Comparison of ENCODE assay signal across 16 cellular contexts in the genomic region with DNA sequence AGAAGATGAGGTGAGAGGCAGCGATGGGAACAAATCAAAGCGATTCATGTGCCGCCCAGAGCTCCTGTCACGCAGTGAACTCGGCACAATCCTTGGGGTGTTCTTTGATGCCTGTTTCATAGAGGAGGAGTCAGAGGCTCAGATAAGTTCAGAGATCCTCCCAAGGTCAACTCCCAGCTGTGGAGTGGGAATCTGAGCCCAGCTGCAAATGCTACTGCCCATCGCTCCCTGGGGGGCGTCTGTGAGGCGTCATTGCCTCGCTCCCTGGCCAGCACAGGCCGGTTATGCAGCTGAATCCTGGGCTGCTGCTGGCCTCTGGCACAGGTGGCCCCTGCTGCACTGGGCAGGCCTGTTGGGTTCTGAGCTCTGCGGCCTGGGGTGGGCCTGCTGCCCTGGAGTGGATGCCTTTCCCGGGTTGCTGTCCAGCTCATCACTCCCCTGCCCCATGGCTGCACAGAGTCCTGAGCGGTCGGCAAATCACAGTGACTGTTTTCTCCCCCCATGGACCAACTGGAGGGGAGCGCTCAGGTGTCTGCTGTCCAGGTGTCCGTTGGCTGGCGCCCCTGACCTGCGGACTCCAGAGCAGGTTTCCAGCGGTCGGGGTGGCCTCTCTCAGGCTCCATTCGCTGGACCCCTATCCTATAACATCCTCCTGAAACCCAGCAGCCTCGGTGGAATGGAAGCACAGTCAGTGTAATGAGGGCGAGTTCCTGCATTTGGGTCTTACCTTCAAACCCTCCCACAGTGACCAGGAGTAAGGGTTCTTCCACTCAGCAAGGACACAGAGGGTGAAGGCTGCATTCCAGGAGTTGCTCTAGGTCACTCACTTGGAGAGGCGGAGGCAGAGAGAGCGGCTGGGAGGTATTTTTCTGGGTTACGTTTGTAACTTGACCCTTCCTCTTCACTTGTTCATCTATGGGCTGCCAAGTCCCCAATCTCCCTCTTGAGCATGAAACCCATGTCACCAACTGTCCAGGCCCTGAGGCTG. TPM values are rescaled to one million over a fixed set of nuclear protein-coding genes. Genes with fewer than 3 reads are reported as not detected.
DNase-seq lines count a peak whose midpoint lies in the region; ATAC-seq and TF ChIP-seq lines count a peak whose summit lies in the region.
"Had no signal": no experiment of that assay in that cellular context is flagged by ENCODE, and none has a peak within 500 bp of the region (broad histone marks: within the 10 kb centered on the region; RNA-seq: fewer than 3 reads in every experiment).

No MANE protein-coding gene starts in this region.

- CTCF ChIA-PET in Calu3 (lab: Charles Lee), result no interaction called here

- H3K36me3 ChIP-seq in right atrium auricular region, result no peaks in the 10 kb centered on the region
- no peaks in the 10 kb centered on the region for H3K36me3 ChIP-seq in testis (ENCODE audit: low read depth, missing control alignments)
- H3K36me3 ChIP-seq: BLaER1 treated with 17β-estradiol and CSF1 and Interleukin-3, amounts not matched to agents 10 nM and 100 nM had no signal

- peak; percentile 33 for ATAC-seq in Right ventricle myocardium inferior
- ATAC-seq in left lobe of liver, result peak; percentile 18
- ATAC-seq in GM21381 (IDR thresholded peaks at IDR 0.05; ENCODE audit: unreplicated experiment), result no peak

- H3K9me3 ChIP-seq in right atrium auricular region (no peaks in the 10 kb centered on the region), testis (no peaks in the 10 kb centered on the region)
- H3K9me3 ChIP-seq: BLaER1 treated with 17β-estradiol and CSF1 and Interleukin-3, amounts not matched to agents 10 nM and 100 nM had no signal

- H3K27ac Mint-ChIP-seq in chondrocyte (ENCODE audit: unreplicated experiment), result no peak overlapping the region
- H3K27ac Mint-ChIP-seq in Calu3 (ENCODE audit: unreplicated experiment), result no peak overlapping the region
- H3K27ac Mint-ChIP-seq: H9 had no signal

- H3K4me3 Mint-ChIP-seq in chondrocyte (ENCODE audit: unreplicated experiment) (no peak overlapping the region), Calu3 (ENCODE audit: low read depth, unreplicated experiment) (no peak overlapping the region)
- H3K4me3 Mint-ChIP-seq: H9 had no signal

- TF ChIP-seq CTCF in right atrium auricular region (IDR thresholded peaks at IDR 0.05) (no peak), chondrocyte (IDR thresholded peaks at IDR 0.05) (peak; percentile 29), testis (IDR thresholded peaks at IDR 0.05) (no peak), Calu3 (IDR thresholded peaks at IDR 0.05; ENCODE audit: unreplicated experiment) (no peak)

- H3K9me3 Mint-ChIP-seq in chondrocyte (ENCODE audit: low read depth), result no peaks in the 10 kb centered on the region
- no peaks in the 10 kb centered on the region for H3K9me3 Mint-ChIP-seq in Calu3 (ENCODE audit: low read depth, unreplicated experiment)
- H3K9me3 Mint-ChIP-seq: H9 had no signal

- no TSS peak for BruUV-seq in Calu3 (replicated peaks; lab: Mats Ljungman, UMichigan)

- no peaks in the 10 kb centered on the region for H3K36me3 Mint-ChIP-seq in chondrocyte (ENCODE audit: low read depth)
- peaks cover 10% of the 10 kb centered on the region for H3K36me3 Mint-ChIP-seq in Calu3 (ENCODE audit: insufficient read depth, unreplicated experiment)

- peaks cover 0 to 9% of the 10 kb centered on the region in 2 donors for H3K4me1 ChIP-seq in right atrium auricular region
- H3K4me1 ChIP-seq in testis, result peaks cover 8% of the 10 kb centered on the region

- H3K27me3 Mint-ChIP-seq in chondrocyte (ENCODE audit: low read depth), result peaks cover 16% of the 10 kb centered on the region
- H3K27me3 Mint-ChIP-seq in Calu3 (ENCODE audit: unreplicated experiment), result peaks cover 84% of the 10 kb centered on the region

- WGBS in testis, 2 donors, result 63% methylated on average over 12 to 22 of the region's 26 CpGs

- H3K27me3 ChIP-seq in right atrium auricular region (no peaks in the 10 kb centered on the region), testis (no peaks in the 10 kb centered on the region)
- H3K27me3 ChIP-seq: BLaER1 treated with 17β-estradiol and CSF1 and Interleukin-3, amounts not matched to agents 10 nM and 100 nM had no signal

- H3K4me1 Mint-ChIP-seq in chondrocyte (ENCODE audit: low read depth), result peaks cover 43% of the 10 kb centered on the region
- H3K4me1 Mint-ChIP-seq in Calu3 (ENCODE audit: low read depth, unreplicated experiment), result no peaks in the 10 kb centered on the region

- intact Hi-C loops in Right ventricle myocardium inferior (cut with DNase I), result no loop called here
- intact Hi-C loops in testis (cut with DNase I; ENCODE audit: low total_unique reads), result no loop called here
- intact Hi-C loops in Calu3 (cut with micrococcal nuclease; ENCODE audit: unreplicated experiment), result no loop called here

- H3K27ac ChIP-seq in right atrium auricular region, result no peak overlapping the region
- H3K27ac ChIP-seq in testis, result no peak overlapping the region
- H3K27ac ChIP-seq: BLaER1 treated with 17β-estradiol and CSF1 and Interleukin-3, amounts not matched to agents 10 nM and 100 nM had no signal

- TF ChIP-seq POLR2A in testis (IDR thresholded peaks at IDR 0.05), result no peak

- no peak for DNase-seq in Right ventricle myocardium inferior (ENCODE audit: missing footprints)
- no peak for DNase-seq in right atrium auricular region (ENCODE audit: low spot score)
- DNase-seq in chondrocyte (ENCODE audit: low spot score), result no peak
- no peak for DNase-seq in left lobe of liver (ENCODE audit: low spot score)
- peak; percentile 36 for DNase-seq in testis
- no peak for DNase-seq in DMS 273 (lab: John Stamatoyannopoulos, UW; ENCODE audit: unreplicated experiment)
- no peak for DNase-seq in Calu3
- DNase-seq: 8988T, DMS153, EL, H9, Kasumi-1, NCI-H1436, NCI-H2029 treated with DMSO at 0.1 percent for 48 hours had no signal

- H3K4me3 ChIP-seq in right atrium auricular region (no peak overlapping the region), testis (no peak overlapping the region)
- H3K4me3 ChIP-seq: BLaER1 treated with 17β-estradiol and CSF1 and Interleukin-3, amounts not matched to agents 10 nM and 100 nM had no signal

RNA-seq across cellular contexts. Expression of a gene that starts 36.5 kb away (rescaled TPM):
- 1.5 TPM for total RNA-seq in Right ventricle myocardium inferior
- total RNA-seq in right atrium auricular region, result 1 to 10 TPM in 1 of 2 donors, under 1 TPM in 1; 0.26 to 2.0 TPM
- 7.5 to 20.9 TPM (median 8.3 TPM) in 3 replicates for total RNA-seq in chondrocyte
- total RNA-seq in left lobe of liver, result 0.10 TPM
- 1 to 10 TPM; 3.0 to 3.9 TPM for total RNA-seq in testis
- 3.1 TPM for polyA plus RNA-seq in testis (ENCODE audit: insufficient read depth, low read depth, low replicate concordance)
- not detected in 2 replicates for total RNA-seq in Calu3 (2022)
